In the genomic region with DNA sequence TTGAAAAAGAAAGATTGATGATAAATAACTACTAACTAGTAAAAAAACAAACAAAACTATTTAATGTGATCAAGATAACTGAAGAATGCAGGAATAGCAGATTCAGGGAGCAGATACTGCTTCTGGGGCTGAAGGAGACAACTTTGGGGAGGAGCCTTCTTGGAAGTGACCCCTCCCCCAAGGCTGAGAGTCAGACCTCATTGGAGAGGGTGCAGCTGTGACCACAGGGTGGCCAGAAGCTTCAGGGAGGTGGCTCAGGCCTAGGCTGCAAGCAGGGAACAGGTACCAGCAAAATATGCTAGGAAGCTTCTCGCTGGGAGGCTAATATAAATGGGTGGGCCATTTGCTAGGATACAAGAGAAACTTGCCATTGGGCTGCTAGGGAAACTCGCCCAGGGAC, we compare ENCODE assay signal across 1 cellular context.
TF ChIP-seq lines count a peak whose summit lies in the region.

No MANE protein-coding gene starts in this region.

TF ChIP-seq in WTC11, 78 proteins besides CTCF, POLR2A, EP300 and RAD21 (continued from another document):
- TF ChIP-seq, protein P1, sequence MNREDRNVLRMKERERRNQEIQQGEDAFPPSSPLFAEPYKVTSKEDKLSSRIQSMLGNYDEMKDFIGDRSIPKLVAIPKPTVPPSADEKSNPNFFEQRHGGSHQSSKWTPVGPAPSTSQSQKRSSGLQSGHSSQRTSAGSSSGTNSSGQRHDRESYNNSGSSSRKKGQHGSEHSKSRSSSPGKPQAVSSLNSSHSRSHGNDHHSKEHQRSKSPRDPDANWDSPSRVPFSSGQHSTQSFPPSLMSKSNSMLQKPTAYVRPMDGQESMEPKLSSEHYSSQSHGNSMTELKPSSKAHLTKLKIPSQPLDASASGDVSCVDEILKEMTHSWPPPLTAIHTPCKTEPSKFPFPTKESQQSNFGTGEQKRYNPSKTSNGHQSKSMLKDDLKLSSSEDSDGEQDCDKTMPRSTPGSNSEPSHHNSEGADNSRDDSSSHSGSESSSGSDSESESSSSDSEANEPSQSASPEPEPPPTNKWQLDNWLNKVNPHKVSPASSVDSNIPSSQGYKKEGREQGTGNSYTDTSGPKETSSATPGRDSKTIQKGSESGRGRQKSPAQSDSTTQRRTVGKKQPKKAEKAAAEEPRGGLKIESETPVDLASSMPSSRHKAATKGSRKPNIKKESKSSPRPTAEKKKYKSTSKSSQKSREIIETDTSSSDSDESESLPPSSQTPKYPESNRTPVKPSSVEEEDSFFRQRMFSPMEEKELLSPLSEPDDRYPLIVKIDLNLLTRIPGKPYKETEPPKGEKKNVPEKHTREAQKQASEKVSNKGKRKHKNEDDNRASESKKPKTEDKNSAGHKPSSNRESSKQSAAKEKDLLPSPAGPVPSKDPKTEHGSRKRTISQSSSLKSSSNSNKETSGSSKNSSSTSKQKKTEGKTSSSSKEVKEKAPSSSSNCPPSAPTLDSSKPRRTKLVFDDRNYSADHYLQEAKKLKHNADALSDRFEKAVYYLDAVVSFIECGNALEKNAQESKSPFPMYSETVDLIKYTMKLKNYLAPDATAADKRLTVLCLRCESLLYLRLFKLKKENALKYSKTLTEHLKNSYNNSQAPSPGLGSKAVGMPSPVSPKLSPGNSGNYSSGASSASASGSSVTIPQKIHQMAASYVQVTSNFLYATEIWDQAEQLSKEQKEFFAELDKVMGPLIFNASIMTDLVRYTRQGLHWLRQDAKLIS (CRISPR knock-in tag; IDR thresholded peaks at IDR 0.05; ENCODE audit: borderline replicate concordance): no peak
- TF ChIP-seq CBFB (CRISPR knock-in tag; IDR thresholded peaks at IDR 0.05; ENCODE audit: low read depth): no peak
- no peak for TF ChIP-seq EMX1 (CRISPR knock-in tag; IDR thresholded peaks at IDR 0.05)
- no peak for TF ChIP-seq GTF2I (CRISPR knock-in tag; conservative IDR thresholded peaks at IDR 0.05)
- TF ChIP-seq, protein P2, sequence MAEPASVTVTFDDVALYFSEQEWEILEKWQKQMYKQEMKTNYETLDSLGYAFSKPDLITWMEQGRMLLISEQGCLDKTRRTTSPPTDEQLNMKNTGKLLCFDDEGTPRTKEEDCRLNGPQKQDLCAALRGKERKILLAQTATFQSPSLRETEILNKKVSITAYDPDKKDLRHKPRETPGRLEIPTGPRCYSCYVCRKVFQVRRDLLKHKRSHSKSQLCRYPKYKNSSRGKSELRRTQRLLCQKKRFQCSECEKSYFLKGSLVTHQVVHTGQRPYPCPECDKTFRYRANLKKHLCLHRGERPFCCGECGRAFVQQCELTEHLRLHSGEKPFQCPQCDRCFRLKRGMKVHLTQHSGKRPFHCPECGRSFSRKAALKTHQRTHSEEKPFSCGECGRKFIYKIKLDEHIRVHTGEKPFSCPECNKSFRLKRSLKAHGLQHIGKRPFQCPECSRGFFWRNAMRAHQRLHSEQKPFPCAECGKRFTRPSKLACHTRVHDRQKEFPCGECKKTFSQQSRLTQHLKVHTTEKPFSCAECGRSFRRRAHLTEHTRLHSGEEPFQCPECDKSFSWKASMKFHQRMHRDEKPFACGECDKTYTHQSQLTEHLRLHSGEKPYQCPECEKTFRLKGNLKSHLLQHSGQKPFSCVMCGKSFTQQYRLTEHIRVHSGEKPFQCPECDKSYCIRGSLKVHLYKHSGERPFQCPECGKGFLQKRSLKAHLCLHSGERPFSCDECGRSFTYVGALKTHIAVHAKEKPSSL (CRISPR knock-in tag; conservative IDR thresholded peaks at IDR 0.05): no peak
- no peak for TF ChIP-seq ATF1 (CRISPR knock-in tag; IDR thresholded peaks at IDR 0.05)
- TF ChIP-seq KAT7 (CRISPR knock-in tag; IDR thresholded peaks at IDR 0.05; ENCODE audit: borderline replicate concordance): no peak
- no peak for TF ChIP-seq ZNF396 (CRISPR knock-in tag; IDR thresholded peaks at IDR 0.05; ENCODE audit: borderline replicate concordance)
- TF ChIP-seq, protein P3, sequence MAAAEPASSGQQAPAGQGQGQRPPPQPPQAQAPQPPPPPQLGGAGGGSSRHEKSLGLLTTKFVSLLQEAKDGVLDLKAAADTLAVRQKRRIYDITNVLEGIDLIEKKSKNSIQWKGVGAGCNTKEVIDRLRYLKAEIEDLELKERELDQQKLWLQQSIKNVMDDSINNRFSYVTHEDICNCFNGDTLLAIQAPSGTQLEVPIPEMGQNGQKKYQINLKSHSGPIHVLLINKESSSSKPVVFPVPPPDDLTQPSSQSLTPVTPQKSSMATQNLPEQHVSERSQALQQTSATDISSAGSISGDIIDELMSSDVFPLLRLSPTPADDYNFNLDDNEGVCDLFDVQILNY (CRISPR knock-in tag; IDR thresholded peaks at IDR 0.05): no peak
- TF ChIP-seq, protein P4, sequence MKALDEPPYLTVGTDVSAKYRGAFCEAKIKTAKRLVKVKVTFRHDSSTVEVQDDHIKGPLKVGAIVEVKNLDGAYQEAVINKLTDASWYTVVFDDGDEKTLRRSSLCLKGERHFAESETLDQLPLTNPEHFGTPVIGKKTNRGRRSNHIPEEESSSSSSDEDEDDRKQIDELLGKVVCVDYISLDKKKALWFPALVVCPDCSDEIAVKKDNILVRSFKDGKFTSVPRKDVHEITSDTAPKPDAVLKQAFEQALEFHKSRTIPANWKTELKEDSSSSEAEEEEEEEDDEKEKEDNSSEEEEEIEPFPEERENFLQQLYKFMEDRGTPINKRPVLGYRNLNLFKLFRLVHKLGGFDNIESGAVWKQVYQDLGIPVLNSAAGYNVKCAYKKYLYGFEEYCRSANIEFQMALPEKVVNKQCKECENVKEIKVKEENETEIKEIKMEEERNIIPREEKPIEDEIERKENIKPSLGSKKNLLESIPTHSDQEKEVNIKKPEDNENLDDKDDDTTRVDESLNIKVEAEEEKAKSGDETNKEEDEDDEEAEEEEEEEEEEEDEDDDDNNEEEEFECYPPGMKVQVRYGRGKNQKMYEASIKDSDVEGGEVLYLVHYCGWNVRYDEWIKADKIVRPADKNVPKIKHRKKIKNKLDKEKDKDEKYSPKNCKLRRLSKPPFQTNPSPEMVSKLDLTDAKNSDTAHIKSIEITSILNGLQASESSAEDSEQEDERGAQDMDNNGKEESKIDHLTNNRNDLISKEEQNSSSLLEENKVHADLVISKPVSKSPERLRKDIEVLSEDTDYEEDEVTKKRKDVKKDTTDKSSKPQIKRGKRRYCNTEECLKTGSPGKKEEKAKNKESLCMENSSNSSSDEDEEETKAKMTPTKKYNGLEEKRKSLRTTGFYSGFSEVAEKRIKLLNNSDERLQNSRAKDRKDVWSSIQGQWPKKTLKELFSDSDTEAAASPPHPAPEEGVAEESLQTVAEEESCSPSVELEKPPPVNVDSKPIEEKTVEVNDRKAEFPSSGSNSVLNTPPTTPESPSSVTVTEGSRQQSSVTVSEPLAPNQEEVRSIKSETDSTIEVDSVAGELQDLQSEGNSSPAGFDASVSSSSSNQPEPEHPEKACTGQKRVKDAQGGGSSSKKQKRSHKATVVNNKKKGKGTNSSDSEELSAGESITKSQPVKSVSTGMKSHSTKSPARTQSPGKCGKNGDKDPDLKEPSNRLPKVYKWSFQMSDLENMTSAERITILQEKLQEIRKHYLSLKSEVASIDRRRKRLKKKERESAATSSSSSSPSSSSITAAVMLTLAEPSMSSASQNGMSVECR (CRISPR knock-in tag; IDR thresholded peaks at IDR 0.05; ENCODE audit: borderline replicate concordance): no peak
- no peak for TF ChIP-seq OVOL2 (CRISPR knock-in tag; IDR thresholded peaks at IDR 0.05; ENCODE audit: borderline replicate concordance)
- TF ChIP-seq, protein P5, sequence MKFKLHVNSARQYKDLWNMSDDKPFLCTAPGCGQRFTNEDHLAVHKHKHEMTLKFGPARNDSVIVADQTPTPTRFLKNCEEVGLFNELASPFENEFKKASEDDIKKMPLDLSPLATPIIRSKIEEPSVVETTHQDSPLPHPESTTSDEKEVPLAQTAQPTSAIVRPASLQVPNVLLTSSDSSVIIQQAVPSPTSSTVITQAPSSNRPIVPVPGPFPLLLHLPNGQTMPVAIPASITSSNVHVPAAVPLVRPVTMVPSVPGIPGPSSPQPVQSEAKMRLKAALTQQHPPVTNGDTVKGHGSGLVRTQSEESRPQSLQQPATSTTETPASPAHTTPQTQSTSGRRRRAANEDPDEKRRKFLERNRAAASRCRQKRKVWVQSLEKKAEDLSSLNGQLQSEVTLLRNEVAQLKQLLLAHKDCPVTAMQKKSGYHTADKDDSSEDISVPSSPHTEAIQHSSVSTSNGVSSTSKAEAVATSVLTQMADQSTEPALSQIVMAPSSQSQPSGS (CRISPR knock-in tag; IDR thresholded peaks at IDR 0.05; ENCODE audit: borderline replicate concordance, low read depth): no peak
- TF ChIP-seq FOXK1 (CRISPR knock-in tag; IDR thresholded peaks at IDR 0.05): no peak
